1 cellular context compared by ENCODE assay signal in the genomic region with DNA sequence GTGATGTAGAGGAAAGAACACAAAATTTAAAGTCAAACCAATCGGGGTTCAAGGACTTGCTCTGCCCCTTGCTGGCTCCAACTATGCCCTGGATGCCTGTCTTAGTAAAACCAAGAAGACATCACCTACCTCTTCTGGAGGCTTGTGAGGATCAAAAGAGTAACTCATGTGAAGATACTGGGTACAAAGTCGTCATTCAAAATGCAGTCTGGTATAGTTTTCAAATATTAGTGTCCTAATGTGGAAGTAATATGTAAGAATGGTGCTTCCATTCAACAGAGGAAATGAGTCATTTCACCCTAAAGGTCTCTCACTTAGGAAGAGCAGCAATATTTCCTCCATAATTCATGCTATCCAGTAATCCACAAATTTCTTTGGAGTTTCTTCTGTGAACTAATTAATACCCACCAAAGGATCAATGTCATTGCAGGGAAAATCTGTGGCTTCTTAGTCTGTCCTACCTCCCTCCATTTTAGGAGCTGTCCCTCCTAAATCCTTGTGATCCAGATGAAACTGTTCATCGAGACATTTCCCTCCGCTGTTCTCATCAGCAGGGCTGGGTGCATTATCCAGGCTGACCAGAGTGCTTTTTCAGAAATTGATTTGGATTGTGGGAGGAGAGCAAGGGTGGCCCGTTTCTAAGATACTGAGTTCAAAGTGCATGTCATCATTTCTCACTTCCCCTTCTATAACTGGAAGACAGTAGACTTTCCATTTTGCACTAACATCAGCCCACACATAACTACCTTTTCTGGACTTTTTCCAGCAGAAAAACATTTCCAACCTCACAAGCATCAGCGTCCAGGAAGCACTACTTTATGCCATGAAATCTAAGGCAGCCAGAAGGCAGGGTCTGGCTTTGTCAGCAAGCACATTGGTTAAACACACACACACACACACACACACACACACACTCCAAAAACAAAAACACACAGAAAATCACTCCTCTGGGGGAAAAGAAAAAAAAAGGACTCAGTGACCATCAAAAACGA.
TF ChIP-seq lines count a peak whose summit lies in the region.

No MANE protein-coding gene starts in this region.

TF ChIP-seq in GM23338, 12 proteins besides CTCF, POLR2A, EP300 and RAD21 (continued from another document):
- TF ChIP-seq, protein P1, sequence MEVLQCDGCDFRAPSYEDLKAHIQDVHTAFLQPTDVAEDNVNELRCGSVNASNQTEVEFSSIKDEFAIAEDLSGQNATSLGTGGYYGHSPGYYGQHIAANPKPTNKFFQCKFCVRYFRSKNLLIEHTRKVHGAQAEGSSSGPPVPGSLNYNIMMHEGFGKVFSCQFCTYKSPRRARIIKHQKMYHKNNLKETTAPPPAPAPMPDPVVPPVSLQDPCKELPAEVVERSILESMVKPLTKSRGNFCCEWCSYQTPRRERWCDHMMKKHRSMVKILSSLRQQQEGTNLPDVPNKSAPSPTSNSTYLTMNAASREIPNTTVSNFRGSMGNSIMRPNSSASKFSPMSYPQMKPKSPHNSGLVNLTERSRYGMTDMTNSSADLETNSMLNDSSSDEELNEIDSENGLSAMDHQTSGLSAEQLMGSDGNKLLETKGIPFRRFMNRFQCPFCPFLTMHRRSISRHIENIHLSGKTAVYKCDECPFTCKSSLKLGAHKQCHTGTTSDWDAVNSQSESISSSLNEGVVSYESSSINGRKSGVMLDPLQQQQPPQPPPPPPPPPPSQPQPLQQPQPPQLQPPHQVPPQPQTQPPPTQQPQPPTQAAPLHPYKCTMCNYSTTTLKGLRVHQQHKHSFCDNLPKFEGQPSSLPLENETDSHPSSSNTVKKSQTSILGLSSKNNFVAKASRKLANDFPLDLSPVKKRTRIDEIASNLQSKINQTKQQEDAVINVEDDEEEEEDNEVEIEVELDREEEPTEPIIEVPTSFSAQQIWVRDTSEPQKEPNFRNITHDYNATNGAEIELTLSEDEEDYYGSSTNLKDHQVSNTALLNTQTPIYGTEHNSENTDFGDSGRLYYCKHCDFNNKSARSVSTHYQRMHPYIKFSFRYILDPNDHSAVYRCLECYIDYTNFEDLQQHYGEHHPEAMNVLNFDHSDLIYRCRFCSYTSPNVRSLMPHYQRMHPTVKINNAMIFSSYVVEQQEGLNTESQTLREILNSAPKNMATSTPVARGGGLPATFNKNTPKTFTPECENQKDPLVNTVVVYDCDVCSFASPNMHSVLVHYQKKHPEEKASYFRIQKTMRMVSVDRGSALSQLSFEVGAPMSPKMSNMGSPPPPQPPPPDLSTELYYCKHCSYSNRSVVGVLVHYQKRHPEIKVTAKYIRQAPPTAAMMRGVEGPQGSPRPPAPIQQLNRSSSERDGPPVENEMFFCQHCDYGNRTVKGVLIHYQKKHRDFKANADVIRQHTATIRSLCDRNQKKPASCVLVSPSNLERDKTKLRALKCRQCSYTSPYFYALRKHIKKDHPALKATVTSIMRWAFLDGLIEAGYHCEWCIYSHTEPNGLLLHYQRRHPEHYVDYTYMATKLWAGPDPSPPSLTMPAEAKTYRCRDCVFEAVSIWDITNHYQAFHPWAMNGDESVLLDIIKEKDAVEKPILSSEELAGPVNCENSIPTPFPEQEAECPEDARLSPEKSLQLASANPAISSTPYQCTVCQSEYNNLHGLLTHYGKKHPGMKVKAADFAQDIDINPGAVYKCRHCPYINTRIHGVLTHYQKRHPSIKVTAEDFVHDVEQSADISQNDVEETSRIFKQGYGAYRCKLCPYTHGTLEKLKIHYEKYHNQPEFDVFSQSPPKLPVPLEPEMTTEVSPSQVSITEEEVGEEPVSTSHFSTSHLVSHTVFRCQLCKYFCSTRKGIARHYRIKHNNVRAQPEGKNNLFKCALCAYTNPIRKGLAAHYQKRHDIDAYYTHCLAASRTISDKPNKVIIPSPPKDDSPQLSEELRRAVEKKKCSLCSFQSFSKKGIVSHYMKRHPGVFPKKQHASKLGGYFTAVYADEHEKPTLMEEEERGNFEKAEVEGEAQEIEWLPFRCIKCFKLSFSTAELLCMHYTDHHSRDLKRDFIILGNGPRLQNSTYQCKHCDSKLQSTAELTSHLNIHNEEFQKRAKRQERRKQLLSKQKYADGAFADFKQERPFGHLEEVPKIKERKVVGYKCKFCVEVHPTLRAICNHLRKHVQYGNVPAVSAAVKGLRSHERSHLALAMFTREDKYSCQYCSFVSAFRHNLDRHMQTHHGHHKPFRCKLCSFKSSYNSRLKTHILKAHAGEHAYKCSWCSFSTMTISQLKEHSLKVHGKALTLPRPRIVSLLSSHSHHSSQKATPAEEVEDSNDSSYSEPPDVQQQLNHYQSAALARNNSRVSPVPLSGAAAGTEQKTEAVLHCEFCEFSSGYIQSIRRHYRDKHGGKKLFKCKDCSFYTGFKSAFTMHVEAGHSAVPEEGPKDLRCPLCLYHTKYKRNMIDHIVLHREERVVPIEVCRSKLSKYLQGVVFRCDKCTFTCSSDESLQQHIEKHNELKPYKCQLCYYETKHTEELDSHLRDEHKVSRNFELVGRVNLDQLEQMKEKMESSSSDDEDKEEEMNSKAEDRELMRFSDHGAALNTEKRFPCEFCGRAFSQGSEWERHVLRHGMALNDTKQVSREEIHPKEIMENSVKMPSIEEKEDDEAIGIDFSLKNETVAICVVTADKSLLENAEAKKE (CRISPR knock-in tag; IDR thresholded peaks at IDR 0.05): no peak
